11 cellular contexts compared by ENCODE assay signal in the genomic region with DNA sequence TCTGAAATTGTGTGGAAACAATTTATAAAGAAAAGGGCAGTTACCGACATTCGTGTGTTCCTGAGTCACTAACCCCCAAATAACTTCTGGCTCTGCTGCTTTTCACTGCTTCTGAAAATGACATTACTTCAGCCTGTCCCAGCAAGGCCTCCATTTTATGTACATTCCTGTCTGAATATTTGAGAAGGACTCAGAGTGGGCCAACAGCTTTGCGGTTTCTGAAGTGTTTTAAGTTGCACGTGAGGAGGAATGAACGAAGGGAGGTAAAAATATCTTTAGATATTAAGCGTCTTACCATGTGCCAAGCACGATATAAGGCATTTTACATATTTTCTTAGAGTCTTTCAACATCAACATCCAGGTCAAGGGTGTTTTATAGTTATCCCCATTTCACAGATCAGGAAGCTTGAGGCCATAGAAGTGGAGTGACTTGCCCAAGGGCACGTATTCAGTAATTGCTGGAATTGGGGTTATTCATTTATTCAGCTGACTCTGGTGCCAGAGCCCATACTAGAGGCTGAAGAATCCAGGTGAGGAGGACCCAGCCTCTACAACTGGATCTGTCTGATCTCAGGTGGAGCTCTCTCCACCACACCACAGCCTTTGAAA. TPM values are rescaled to one million over a fixed set of nuclear protein-coding genes. Genes with fewer than 3 reads are reported as not detected.
DNase-seq lines count a peak whose midpoint lies in the region; ATAC-seq and TF ChIP-seq lines count a peak whose summit lies in the region.
"Had no signal": no experiment of that assay in that cellular context is flagged by ENCODE, and none has a peak within 500 bp of the region (broad histone marks: within the 10 kb centered on the region; RNA-seq: fewer than 3 reads in every experiment).

No MANE protein-coding gene starts in this region.

- no peak for ATAC-seq in activated CD8-positive, alpha-beta T cell treated with anti-CD3 and anti-CD28 coated beads for 36 hours
- ATAC-seq in memory B cell (ENCODE audit: low read depth) (no peak), GM19463 (IDR thresholded peaks at IDR 0.05; ENCODE audit: unreplicated experiment) (no peak), HG03108 (IDR thresholded peaks at IDR 0.05; ENCODE audit: unreplicated experiment) (no peak), GM21381 (IDR thresholded peaks at IDR 0.05; ENCODE audit: unreplicated experiment) (no peak)

- H3K27me3 ChIP-seq in DOHH2 (ENCODE audit: control insufficient read depth, low read length), result no peaks in the 10 kb centered on the region

- CTCF ChIA-PET in activated CD8-positive, alpha-beta T cell treated with anti-CD3 and anti-CD28 coated beads for 36 hours (lab: Charles Lee), result interaction anchor here (0.9 to 8.4 kb wide), 4 partner anchors 14 to 683 kb away, joined by 3 to 128 read pairs (median 4); no protein-coding TSS in a partner anchor

- H3K4me2 ChIP-seq in DOHH2 (ENCODE audit: low read length), result peak overlapping the region; percentile 95

- DNase-seq in AG10803 (ENCODE audit: low read depth) (peak; percentile 14), memory B cell (ENCODE audit: low spot score in 2 of 2) (no peak), SHP77 (lab: John Stamatoyannopoulos, UW) (no peak)
- DNase-seq in activated CD8-positive, alpha-beta T cell treated with anti-CD3 and anti-CD28 coated beads for 36 hours, result no peak
- DNase-seq: activated effector memory CD4-positive, alpha-beta T cell treated with anti-CD3 and anti-CD28 coated beads, Interleukin-2, amount 50 U/mL, for 16 hours; stimulated activated CD4-positive, alpha-beta T cell treated with anti-CD3 and anti-CD28 coated beads, Interleukin-4, amount 100 ng/mL, for 4 hours had no signal

- no peaks in the 10 kb centered on the region for H3K36me3 ChIP-seq in DOHH2 (ENCODE audit: control insufficient read depth, low read length)

- H3K9me3 ChIP-seq in DOHH2 (ENCODE audit: control insufficient read depth, insufficient read depth, low read length), result no peaks in the 10 kb centered on the region

- peaks cover 30% of the 10 kb centered on the region for H3K4me1 Mint-ChIP-seq in activated CD8-positive, alpha-beta T cell treated with anti-CD3 and anti-CD28 coated beads for 36 hours (ENCODE audit: low read depth)
- peaks cover 24% of the 10 kb centered on the region for H3K4me1 Mint-ChIP-seq in memory B cell

- no peaks in the 10 kb centered on the region for H4K20me1 ChIP-seq in DOHH2 (ENCODE audit: control insufficient read depth, insufficient read depth, low read depth, low read length)

- H3K9me2 ChIP-seq in DOHH2 (replicated peaks; ENCODE audit: control insufficient read depth, low read length), result no peaks in the 10 kb centered on the region

- H3K27me3 Mint-ChIP-seq in activated CD8-positive, alpha-beta T cell treated with anti-CD3 and anti-CD28 coated beads for 36 hours, result peaks cover 2% of the 10 kb centered on the region
- H3K27me3 Mint-ChIP-seq in memory B cell, result peaks cover 1% of the 10 kb centered on the region

- no peaks in the 10 kb centered on the region for H3K79me2 ChIP-seq in DOHH2 (ENCODE audit: control insufficient read depth, low read length)

- intact Hi-C loops in activated CD8-positive, alpha-beta T cell treated with anti-CD3 and anti-CD28 coated beads for 36 hours (cut with micrococcal nuclease), result no loop called here

- no peak overlapping the region for H3K27ac Mint-ChIP-seq in activated CD8-positive, alpha-beta T cell treated with anti-CD3 and anti-CD28 coated beads for 36 hours
- peak overlapping the region; percentile 99 for H3K27ac Mint-ChIP-seq in memory B cell

- no peak overlapping the region for H3K27ac ChIP-seq in DOHH2 (ENCODE audit: low read depth, low read length)

- H3K4me3 ChIP-seq in AG10803 (ENCODE audit: low read length) (no peak overlapping the region), DOHH2 (ENCODE audit: low read length) (peak overlapping the region; percentile 80; the same call in 1 of the 2 replicates)

- peaks cover 6% of the 10 kb centered on the region for H3K36me3 Mint-ChIP-seq in activated CD8-positive, alpha-beta T cell treated with anti-CD3 and anti-CD28 coated beads for 36 hours (ENCODE audit: low read depth)
- H3K36me3 Mint-ChIP-seq in memory B cell, result no peaks in the 10 kb centered on the region

- POLR2A ChIA-PET in activated CD8-positive, alpha-beta T cell treated with anti-CD3 and anti-CD28 coated beads for 36 hours (lab: Charles Lee), result interaction anchor here (4.0 kb wide), 1 partner anchor 28 kb away, joined by 39 read pairs; a partner anchor contains a TSS

- peaks cover 32% of the 10 kb centered on the region for H3K4me1 ChIP-seq in DOHH2 (ENCODE audit: control insufficient read depth, low read length)

- H3F3A ChIP-seq in DOHH2 (ENCODE audit: control insufficient read depth, insufficient read depth), result peaks cover 2% of the 10 kb centered on the region; the same call in 1 of the 2 replicates

- H3K4me3 Mint-ChIP-seq in activated CD8-positive, alpha-beta T cell treated with anti-CD3 and anti-CD28 coated beads for 36 hours, result peak overlapping the region; percentile 83
- peak overlapping the region; percentile 88 for H3K4me3 Mint-ChIP-seq in memory B cell

- H3K9me3 Mint-ChIP-seq in activated CD8-positive, alpha-beta T cell treated with anti-CD3 and anti-CD28 coated beads for 36 hours, result no peaks in the 10 kb centered on the region
- no peaks in the 10 kb centered on the region for H3K9me3 Mint-ChIP-seq in memory B cell

- TF ChIP-seq CTCF in AG10803 (conservative IDR thresholded peaks at IDR 0.05; ENCODE audit: low read length), result no peak
- no peak for TF ChIP-seq CTCF in DOHH2 (IDR thresholded peaks at IDR 0.05; ENCODE audit: low read depth, low read length, poor library complexity, severe bottlenecking)
- TF ChIP-seq CTCF in activated CD8-positive, alpha-beta T cell treated with anti-CD3 and anti-CD28 coated beads for 36 hours (IDR thresholded peaks at IDR 0.05), result no peak

RNA-seq across cellular contexts. Expression of a gene that starts 30.8 kb away (rescaled TPM):
- under 1 TPM; 0.32 to 0.43 TPM for total RNA-seq in activated CD8-positive, alpha-beta T cell treated with anti-CD3 and anti-CD28 coated beads for 36 hours
- total RNA-seq: renal cortical epithelial cell had no signal
